ENCODE assay signal across 8 cellular contexts in genomic region chr22:30968924-30969531, GRCh38. TPM values are rescaled to one million over a fixed set of nuclear protein-coding genes. Genes with fewer than 3 reads are reported as not detected.
DNase-seq lines count a peak whose midpoint lies in the region; TF ChIP-seq lines count a peak whose summit lies in the region.

TSS of gene TUG1 (plus strand) at chr22:30969265.

- in situ Hi-C loops in HAP-1 (cut with MboI; ENCODE audit: low sequenced_read_pairs): no loop called here

- peak within 1 kb of the TSS; percentile 68 for H3K4me3 ChIP-seq in HAP-1
- H3K4me3 ChIP-seq in MM.1S (ENCODE audit: low read length): peak within 1 kb of the TSS; percentile 78
- H3K4me3 ChIP-seq in fibroblast of villous mesenchyme (ENCODE audit: low read depth, low read length): peak within 1 kb of the TSS; percentile 71
- peak within 1 kb of the TSS; percentile 81 for H3K4me3 ChIP-seq in neural cell (ENCODE audit: low read length)
- peak within 1 kb of the TSS; percentile 73 to 88 (median 85) for H3K4me3 ChIP-seq in stomach

- H3K27ac ChIP-seq in MM.1S (ENCODE audit: low read length) (peak within 1 kb of the TSS; percentile 69; the same call in 1 of the 2 replicates), neural cell (ENCODE audit: low read length) (peak within 1 kb of the TSS; percentile 90), stomach (peak within 1 kb of the TSS; percentile 88 to 98 (median 95))

- no peak for TF ChIP-seq RAD21 in neural cell (conservative IDR thresholded peaks at IDR 0.05)

- H3K9me3 ChIP-seq in HAP-1 (peaks cover 40% of the 10 kb centered on the region), MM.1S (replicated peaks; ENCODE audit: insufficient read depth, low read length) (no peaks in the 10 kb centered on the region), neural cell (ENCODE audit: low read length) (peaks cover 24% of the 10 kb centered on the region), stomach (peaks cover 11 to 36% (median 22%) of the 10 kb centered on the region in 4 donors)

- H3K79me2 ChIP-seq in MM.1S (ENCODE audit: low read length) (peaks cover 57% of the 10 kb centered on the region), neural cell (replicated peaks; ENCODE audit: insufficient read depth, low read length) (peaks cover 83% of the 10 kb centered on the region)

- WGBS in stomach, 5 donors: 0 to 1% (median 0%) methylated on average over 11 to 67 of the region's 67 CpGs

- H3K9ac ChIP-seq in MM.1S (ENCODE audit: low read length) (peak within 1 kb of the TSS; percentile 78), neural cell (ENCODE audit: low read length) (peak within 1 kb of the TSS; percentile 87)

- H4K20me1 ChIP-seq in MM.1S (ENCODE audit: insufficient read depth, low read length): no peaks in the 10 kb centered on the region
- no peaks in the 10 kb centered on the region for H4K20me1 ChIP-seq in neural cell (ENCODE audit: insufficient read depth)

- H2AFZ ChIP-seq in MM.1S (ENCODE audit: low read length) (peak within 1 kb of the TSS; percentile 64; the same call in 1 of the 2 replicates), neural cell (ENCODE audit: low read depth, low read length) (peak within 1 kb of the TSS; percentile 58)

- H3K9me2 ChIP-seq in MM.1S (replicated peaks; ENCODE audit: insufficient read depth, low read length): no peaks in the 10 kb centered on the region
- H3K9me2 ChIP-seq in neural cell (ENCODE audit: insufficient read depth, low read length): no peaks in the 10 kb centered on the region

- peaks cover 3% of the 10 kb centered on the region; the same call in 1 of the 2 replicates for H3F3A ChIP-seq in MM.1S (ENCODE audit: insufficient read depth, low read length)
- peaks cover 6% of the 10 kb centered on the region for H3F3A ChIP-seq in neural cell (ENCODE audit: insufficient read depth, low read length, poor library complexity, severe bottlenecking)

- H3K27me3 ChIP-seq in HAP-1 (ENCODE audit: low read depth) (no peaks in the 10 kb centered on the region), MM.1S (replicated peaks; ENCODE audit: insufficient read depth, low read length) (no peaks in the 10 kb centered on the region), neural cell (ENCODE audit: insufficient read depth, low read depth, low read length) (no peaks in the 10 kb centered on the region), stomach (no peaks in the 10 kb centered on the region)

- TF ChIP-seq POLR2A in stomach (IDR thresholded peaks at IDR 0.05): peak in 2 of 4 donors; percentile 32 to 76

- TF ChIP-seq EP300 in neural cell (conservative IDR thresholded peaks at IDR 0.05; ENCODE audit: poor library complexity, severe bottlenecking) (peak; percentile 8), stomach (IDR thresholded peaks at IDR 0.05) (no peak)

- H3K4me1 ChIP-seq in HAP-1 (peaks cover 10% of the 10 kb centered on the region; the same call in 1 of the 2 replicates), MM.1S (ENCODE audit: low read length) (peaks cover 7% of the 10 kb centered on the region), stomach (peaks cover 18 to 66% (median 37%) of the 10 kb centered on the region in 4 donors)

- DNase-seq in ELR (ENCODE audit: low read depth) (peak; percentile 98), HAP-1 (ENCODE audit: low spot score in 2 of 2) (peak; percentile 94 to 98), MM.1S (peak; percentile 98), SIG-M5 (lab: John Stamatoyannopoulos, UW) (peak; percentile 64), activated gamma-delta T cell treated with Interleukin-2 at 50 U/mL for 16 hours (peak; percentile 97), fibroblast of villous mesenchyme (ENCODE audit: low read depth) (peak; percentile 99), stomach (peak; percentile 98)

- peak within 1 kb of the TSS; percentile 88 for H3K4me2 ChIP-seq in MM.1S (ENCODE audit: low read depth, low read length)
- H3K4me2 ChIP-seq in neural cell (ENCODE audit: low read length): peak within 1 kb of the TSS; percentile 74

- intact Hi-C loops in stomach (cut with DNase I; ENCODE audit: low total_unique reads): no loop called here

- no peak for TF ChIP-seq CTCF in MM.1S (IDR thresholded peaks at IDR 0.05; ENCODE audit: low read length)
- TF ChIP-seq CTCF in fibroblast of villous mesenchyme (IDR thresholded peaks at IDR 0.05; ENCODE audit: insufficient read depth, low read depth, low read length): no peak
- TF ChIP-seq CTCF in neural cell (IDR thresholded peaks at IDR 0.05; ENCODE audit: poor library complexity, severe bottlenecking): no peak
- peak in 1 of 7 experiments; percentile 22 for TF ChIP-seq CTCF in stomach (IDR thresholded peaks at IDR 0.05)

- H3K36me3 ChIP-seq in HAP-1 (replicated peaks) (peaks cover 43% of the 10 kb centered on the region), MM.1S (replicated peaks; ENCODE audit: insufficient read depth, low read length) (peaks cover 29% of the 10 kb centered on the region), neural cell (ENCODE audit: insufficient read depth, low read length) (peaks cover 21% of the 10 kb centered on the region), stomach (peaks cover 25 to 34% (median 29%) of the 10 kb centered on the region in 4 donors)

TF ChIP-seq in neural cell, 6 proteins besides CTCF, POLR2A, EP300 and RAD21:
- TF ChIP-seq MXI1 (conservative IDR thresholded peaks at IDR 0.05; ENCODE audit: poor library complexity, severe bottlenecking) (peak; percentile 48), EZH2 (IDR thresholded peaks at IDR 0.05; ENCODE audit: borderline replicate concordance, insufficient read depth, low read length, poor library complexity, severe bottlenecking) (no peak), TAF1 (IDR thresholded peaks at IDR 0.05; ENCODE audit: low read depth) (peak; percentile 81), SMC3 (conservative IDR thresholded peaks at IDR 0.05; ENCODE audit: poor library complexity) (peak; percentile 8), REST (IDR thresholded peaks at IDR 0.05; ENCODE audit: borderline replicate concordance) (peak; percentile 64), POLR2AphosphoS5 (IDR thresholded peaks at IDR 0.05) (peak; percentile 96)
TF ChIP-seq in neural cell: peak in this region for 5.

RNA-seq across cellular contexts. Expression of gene TUG1, which starts in this region (rescaled TPM):
- 68.9 and 88.1 TPM in 2 replicates for total RNA-seq in fibroblast of villous mesenchyme
- polyA plus RNA-seq in neural cell: 73.5 and 77.9 TPM in 2 replicates
- polyA minus RNA-seq in neural cell: 129 and 154 TPM in 2 replicates
- total RNA-seq in stomach: 100 to 1,000 TPM in 1 of 5 donors, 10 to 100 TPM in 4; 52.1 to 108 (median 86.2) TPM
- polyA plus RNA-seq in stomach: 10 to 100 TPM; 11.3 to 34.2 (median 15.9) TPM

Comparison
In these comparisons a context has a peak if more than half of its experiments do, and no peak if none do; other contexts are left out.
1. Peak in every context shown above with its lines: DNase-seq, H3K4me3 ChIP-seq and H3K27ac ChIP-seq.